In the genomic region with DNA sequence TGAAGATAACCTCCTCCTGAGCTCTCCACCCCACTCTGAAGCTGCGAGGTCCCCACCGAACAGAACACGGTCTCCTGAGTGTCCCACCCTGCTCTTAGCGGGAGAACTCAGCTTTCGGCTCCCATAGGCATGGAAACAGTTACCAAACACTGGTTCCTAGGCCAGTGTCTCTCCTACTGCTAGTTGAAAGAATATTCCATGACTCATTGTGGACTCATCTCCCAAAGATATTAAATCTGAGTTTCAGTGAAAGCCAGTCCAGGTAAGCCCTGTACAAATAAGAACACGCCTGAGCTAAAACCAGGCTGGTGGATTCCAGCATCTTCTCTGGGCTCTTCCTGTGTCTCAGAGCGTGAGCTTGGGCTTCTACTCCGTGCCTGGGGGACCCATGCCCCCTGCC, we compare ENCODE assay signal across 22 cellular contexts.
DNase-seq lines count a peak whose midpoint lies in the region; ATAC-seq and TF ChIP-seq lines count a peak whose summit lies in the region.
"Had no signal": no experiment of that assay in that cellular context is flagged by ENCODE, and none has a peak within 500 bp of the region (broad histone marks: within the 10 kb centered on the region; RNA-seq: fewer than 3 reads in every experiment).

No MANE protein-coding gene starts in this region.

- intact Hi-C loops in upper lobe of right lung (cut with DNase I), result no loop called here

- TF ChIP-seq CTCF in RWPE2 (IDR thresholded peaks at IDR 0.05; ENCODE audit: poor library complexity, severe bottlenecking), result no peak
- no peak for TF ChIP-seq CTCF in fibroblast of mammary gland (conservative IDR thresholded peaks at IDR 0.05; ENCODE audit: control insufficient read depth, insufficient read depth, low read depth, low read length)
- no peak for TF ChIP-seq CTCF in upper lobe of right lung (IDR thresholded peaks at IDR 0.05)

- DNase-seq in AG08395 (ENCODE audit: low spot score) (peak; percentile 21), HPDE6-E6E7 (ENCODE audit: extremely low spot score) (peak; percentile 57), RWPE2 (ENCODE audit: low spot score) (no peak), fibroblast of mammary gland (ENCODE audit: low read depth) (peak; percentile 22), NAMALWA (ENCODE audit: low spot score) (no peak), KBM-7 (no peak), upper lobe of right lung (no peak)
- no peak for DNase-seq in stimulated activated CD4-positive, alpha-beta T cell treated with anti-CD3 and anti-CD28 coated beads, Interleukin-12 subunit alpha, Interleukin-12 subunit beta, amount 100 ng/mL, for 4 hours
- DNase-seq: activated CD8-positive, alpha-beta T cell treated with anti-CD3 and anti-CD28 coated beads for 36 hours; activated gamma-delta T cell; activated T-cell treated with anti-CD3 and anti-CD28 coated beads for 4 hours; body of pancreas; C1 segment of cervical spinal cord; Calu3; cortex of kidney; head of caudate nucleus; NCI-H1417; NCI-H510A treated with DMSO at 0.1 percent for 48 hours; sigmoid colon; substantia nigra had no signal

- H3K27ac ChIP-seq in RWPE2 (ENCODE audit: poor library complexity, severe bottlenecking) (no peak overlapping the region), upper lobe of right lung (no peak overlapping the region)
- H3K27ac ChIP-seq: body of pancreas, parathyroid adenoma, sigmoid colon had no signal

- H3K4me3 ChIP-seq in RWPE2 (ENCODE audit: severe bottlenecking), result no peak overlapping the region
- H3K4me3 ChIP-seq in fibroblast of mammary gland (ENCODE audit: control insufficient read depth, low read depth, low read length), result no peak overlapping the region
- no peak overlapping the region for H3K4me3 ChIP-seq in upper lobe of right lung
- H3K4me3 ChIP-seq: body of pancreas, HAP-1, sigmoid colon had no signal

- in situ Hi-C loops in KBM-7 (cut with MboI; ENCODE audit: low pct_unique_long_range_greater_than_20kb, low sequenced_read_pairs), result no loop called here

- H3K27me3 ChIP-seq in RWPE2 (ENCODE audit: insufficient read depth, poor library complexity, severe bottlenecking) (no peaks in the 10 kb centered on the region), upper lobe of right lung (no peaks in the 10 kb centered on the region)
- H3K27me3 ChIP-seq: body of pancreas, sigmoid colon had no signal

- H3K9me3 ChIP-seq in RWPE2 (ENCODE audit: severe bottlenecking) (no peaks in the 10 kb centered on the region), upper lobe of right lung (no peaks in the 10 kb centered on the region)
- H3K9me3 ChIP-seq: body of pancreas, HAP-1 had no signal

- H3K4me1 ChIP-seq in RWPE2 (ENCODE audit: insufficient read depth, poor library complexity, severe bottlenecking), result peaks cover 8% of the 10 kb centered on the region
- H3K4me1 ChIP-seq in upper lobe of right lung, result no peaks in the 10 kb centered on the region
- H3K4me1 ChIP-seq: body of pancreas, HAP-1, parathyroid adenoma, sigmoid colon had no signal

- no peaks in the 10 kb centered on the region for H3K36me3 ChIP-seq in RWPE2 (ENCODE audit: low read depth)
- H3K36me3 ChIP-seq in upper lobe of right lung, result no peaks in the 10 kb centered on the region
- H3K36me3 ChIP-seq: HAP-1, sigmoid colon had no signal

- ATAC-seq in RWPE2 (ENCODE audit: low read depth) (peak; percentile 99), upper lobe of right lung (no peak)
- ATAC-seq: activated CD8-positive, alpha-beta T cell treated with anti-CD3 and anti-CD28 coated beads for 36 hours; body of pancreas had no signal

Comparison
In these comparisons a context has a peak if more than half of its experiments do, and no peak if none do; other contexts are left out.
1. DNase-seq: peak in AG08395 (single experiment), HPDE6-E6E7 (single experiment) and fibroblast of mammary gland (single experiment); none in RWPE2 (single experiment), NAMALWA (single experiment), KBM-7 (single experiment), stimulated activated CD4-positive, alpha-beta T cell treated with anti-CD3 and anti-CD28 coated beads, Interleukin-12 subunit alpha, Interleukin-12 subunit beta, amount 100 ng/mL, for 4 hours (single experiment) and upper lobe of right lung (single experiment).